In the genomic region with DNA sequence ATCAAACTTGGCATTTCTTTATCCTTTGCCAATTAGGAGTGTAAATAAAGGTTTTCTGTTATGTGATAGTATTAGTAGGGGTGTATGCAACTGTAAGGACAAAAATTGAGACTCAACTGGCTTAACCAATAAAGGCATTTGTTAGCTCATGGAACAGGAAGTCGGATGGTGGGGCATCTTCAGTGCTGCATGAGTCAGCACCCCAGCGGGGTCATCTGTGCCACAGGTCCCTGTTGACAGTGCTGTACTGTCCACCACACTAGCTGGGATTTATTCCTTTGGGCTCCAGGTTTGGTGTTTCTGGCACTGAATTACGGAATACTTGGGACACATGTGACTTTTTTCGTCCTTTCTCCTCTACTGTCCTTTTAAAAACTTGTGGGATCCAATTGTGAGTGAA, we compare ENCODE assay signal across 10 cellular contexts.
DNase-seq lines count a peak whose midpoint lies in the region; ATAC-seq and TF ChIP-seq lines count a peak whose summit lies in the region.
"Had no signal": no experiment of that assay in that cellular context is flagged by ENCODE, and none has a peak within 500 bp of the region (broad histone marks: within the 10 kb centered on the region; RNA-seq: fewer than 3 reads in every experiment).

No MANE protein-coding gene starts in this region.

- POLR2A ChIA-PET in CD4-positive, alpha-beta T cell (lab: Charles Lee), result no interaction called here
- POLR2A ChIA-PET in naive thymus-derived CD4-positive, alpha-beta T cell (lab: Charles Lee), result no interaction called here

- H3K9me3 Mint-ChIP-seq in CD4-positive, alpha-beta T cell, result no peaks in the 10 kb centered on the region
- no peaks in the 10 kb centered on the region for H3K9me3 Mint-ChIP-seq in naive thymus-derived CD4-positive, alpha-beta T cell

- DNase-seq in CD4-positive, alpha-beta T cell, result no peak
- DNase-seq in Kasumi-1 (lab: John Stamatoyannopoulos, UW) (peak; percentile 11 to 14), brain microvascular endothelial cell (peak; percentile 43), middle frontal gyrus (ENCODE audit: extremely low spot score, low spot score) (no peak), NCI-H1048 (lab: John Stamatoyannopoulos, UW) (no peak), iPS-NIHi7 (ENCODE audit: extremely low spot score) (no peak)
- no peak for DNase-seq in naive thymus-derived CD4-positive, alpha-beta T cell
- DNase-seq: foreskin keratinocyte; stimulated activated CD4-positive, alpha-beta T cell treated with anti-CD3 and anti-CD28 coated beads, Interleukin-4, amount 100 ng/mL, for 4 hours had no signal

- peaks cover 89% of the 10 kb centered on the region for H3K4me1 Mint-ChIP-seq in CD4-positive, alpha-beta T cell (ENCODE audit: low read depth)
- peaks cover 55 to 94% (median 82%) of the 10 kb centered on the region in 7 donors for H3K4me1 Mint-ChIP-seq in naive thymus-derived CD4-positive, alpha-beta T cell

- no peak overlapping the region for H3K4me3 Mint-ChIP-seq in CD4-positive, alpha-beta T cell
- peak overlapping the region in 1 of 10 donors; percentile 13 for H3K4me3 Mint-ChIP-seq in naive thymus-derived CD4-positive, alpha-beta T cell

- CTCF ChIA-PET in CD4-positive, alpha-beta T cell (lab: Charles Lee), result no interaction called here
- CTCF ChIA-PET in naive thymus-derived CD4-positive, alpha-beta T cell (lab: Charles Lee), result interaction anchor here (0.6 kb wide), 1 partner anchor 37 kb away, joined by 4 read pairs; no protein-coding TSS in a partner anchor

- no peak for TF ChIP-seq CTCF in CD4-positive, alpha-beta T cell (IDR thresholded peaks at IDR 0.05)
- TF ChIP-seq CTCF in brain microvascular endothelial cell (IDR thresholded peaks at IDR 0.05; ENCODE audit: low read depth, low read length, missing control alignments), result no peak

- H3K27me3 ChIP-seq in CD4-positive, alpha-beta T cell (ENCODE audit: control insufficient read depth, insufficient read depth, low read length), result no peaks in the 10 kb centered on the region
- H3K27me3 ChIP-seq in brain microvascular endothelial cell (replicated peaks), result no peaks in the 10 kb centered on the region
- no peaks in the 10 kb centered on the region for H3K27me3 ChIP-seq in naive thymus-derived CD4-positive, alpha-beta T cell (ENCODE audit: control insufficient read depth in 2 of 2, insufficient read depth in 2 of 2, low read length in 2 of 2)
- H3K27me3 ChIP-seq: foreskin keratinocyte had no signal

- peak; percentile 32 for ATAC-seq in CD4-positive, alpha-beta T cell (ENCODE audit: poor library complexity)
- ATAC-seq in naive thymus-derived CD4-positive, alpha-beta T cell, result peak; percentile 46
- no peak for ATAC-seq in HG03442 (IDR thresholded peaks at IDR 0.05; ENCODE audit: unreplicated experiment)

- H3K4me1 ChIP-seq in naive thymus-derived CD4-positive, alpha-beta T cell (ENCODE audit: control insufficient read depth in 2 of 2, insufficient read depth in 2 of 2, low read length in 2 of 2), result peaks cover 11 to 22% of the 10 kb centered on the region in 2 donors

- no peaks in the 10 kb centered on the region for H3K9me3 ChIP-seq in CD4-positive, alpha-beta T cell (ENCODE audit: control insufficient read depth, low read length)
- H3K9me3 ChIP-seq in naive thymus-derived CD4-positive, alpha-beta T cell (ENCODE audit: control insufficient read depth in 2 of 3, low read length in 3 of 3), result no peaks in the 10 kb centered on the region

- intact Hi-C loops in CD4-positive, alpha-beta T cell (cut with DNase I, micrococcal nuclease), result no loop called here
- intact Hi-C loops in naive thymus-derived CD4-positive, alpha-beta T cell (cut with micrococcal nuclease), result no loop called here

- peaks cover 13% of the 10 kb centered on the region for H3K36me3 ChIP-seq in brain microvascular endothelial cell (replicated peaks)
- H3K36me3 ChIP-seq in naive thymus-derived CD4-positive, alpha-beta T cell (ENCODE audit: control insufficient read depth in 2 of 3, insufficient read depth in 3 of 3, low read length in 3 of 3), result peaks cover 4 to 62% (median 10%) of the 10 kb centered on the region in 3 experiments

- H3K27me3 Mint-ChIP-seq in CD4-positive, alpha-beta T cell, result no peaks in the 10 kb centered on the region
- no peaks in the 10 kb centered on the region for H3K27me3 Mint-ChIP-seq in naive thymus-derived CD4-positive, alpha-beta T cell

- peak overlapping the region; percentile 67 for H3K27ac Mint-ChIP-seq in CD4-positive, alpha-beta T cell
- H3K27ac Mint-ChIP-seq in naive thymus-derived CD4-positive, alpha-beta T cell, result peak overlapping the region in 8 of 9 donors; percentile 1 to 80 (median 26)

- peaks cover 100% of the 10 kb centered on the region for H3K36me3 Mint-ChIP-seq in CD4-positive, alpha-beta T cell (ENCODE audit: low read depth)
- peaks cover 13 to 45% (median 27%) of the 10 kb centered on the region in 5 donors for H3K36me3 Mint-ChIP-seq in naive thymus-derived CD4-positive, alpha-beta T cell

- H3K27ac ChIP-seq in CD4-positive, alpha-beta T cell (ENCODE audit: low read depth, low read length), result no peak overlapping the region
- H3K27ac ChIP-seq in brain microvascular endothelial cell, result peak overlapping the region; percentile 5
- no peak overlapping the region for H3K27ac ChIP-seq in naive thymus-derived CD4-positive, alpha-beta T cell (ENCODE audit: low read depth, low read length)
- H3K27ac ChIP-seq: foreskin keratinocyte had no signal

- H3K4me3 ChIP-seq in brain microvascular endothelial cell (ENCODE audit: low read depth, low read length), result no peak overlapping the region
- H3K4me3 ChIP-seq in naive thymus-derived CD4-positive, alpha-beta T cell (ENCODE audit: low read length), result no peak overlapping the region

- in situ Hi-C loops in brain microvascular endothelial cell (cut with HindIII; ENCODE audit: low pct_ligation_motif_present, low sequenced_read_pairs), result no loop called here

Comparison
In these comparisons a context has a peak if more than half of its experiments do, and no peak if none do; other contexts are left out.
1. DNase-seq: peak in Kasumi-1 (2 of 2) and brain microvascular endothelial cell (single experiment); none in CD4-positive, alpha-beta T cell (0 of 10), naive thymus-derived CD4-positive, alpha-beta T cell (0 of 9), middle frontal gyrus (single experiment), NCI-H1048 (single experiment) and iPS-NIHi7 (single experiment).